Comparison of ENCODE assay signal across 8 cellular contexts in the genomic region with DNA sequence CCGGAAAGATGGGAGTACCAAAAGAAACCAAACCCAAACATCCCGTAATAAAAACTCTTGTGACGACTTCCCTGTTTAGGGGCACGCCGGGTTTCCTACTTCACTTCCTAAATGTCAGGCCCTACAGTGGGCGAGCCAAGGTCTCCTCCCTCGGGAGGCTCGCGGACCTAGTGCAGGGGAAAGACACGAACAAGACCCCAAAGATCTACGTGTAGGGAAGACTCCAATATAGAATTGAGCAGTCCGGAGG. TPM values are rescaled to one million over a fixed set of nuclear protein-coding genes. Genes with fewer than 3 reads are reported as not detected.
A peak's percentile ranks its signal among the peaks of the same experiment; 100 is the strongest.
DNase-seq lines count a peak whose midpoint lies in the region; ATAC-seq and TF ChIP-seq lines count a peak whose summit lies in the region.

No MANE protein-coding gene starts in this region.

- H3K9me2 ChIP-seq in Karpas-422 (replicated peaks; ENCODE audit: insufficient read depth, low read length) = no peaks in the 10 kb centered on the region

- H3K4me3 ChIP-seq in Karpas-422 (ENCODE audit: low read length) (peak overlapping the region; percentile 77), heart left ventricle (peak overlapping the region; percentile 66 to 98 (median 90)), psoas muscle (peak overlapping the region; percentile 97)

- peak overlapping the region; percentile 81 for H3K4me2 ChIP-seq in Karpas-422 (ENCODE audit: low read depth, low read length, poor library complexity, severe bottlenecking)

- H3K36me3 ChIP-seq in Karpas-422 (ENCODE audit: insufficient read depth, low read length) (no peaks in the 10 kb centered on the region), heart left ventricle (no peaks in the 10 kb centered on the region), psoas muscle (ENCODE audit: insufficient read depth in 1 of 2, low read depth in 1 of 2) (no peaks in the 10 kb centered on the region)

- H3K9me3 ChIP-seq in Karpas-422 (ENCODE audit: low read length) (no peaks in the 10 kb centered on the region), heart left ventricle (no peaks in the 10 kb centered on the region), psoas muscle (no peaks in the 10 kb centered on the region)

- intact Hi-C loops in heart left ventricle (cut with DNase I) (loop anchor here in 4 of 10 donors (1.0 to 5.0 kb wide), 5 partner anchors 15 to 68 kb away; a partner anchor contains a TSS), psoas muscle (cut with DNase I) (loop anchor here (2.0 to 5.0 kb wide), 2 partner anchors 63 to 65 kb away; a partner anchor contains a TSS)

- peak; percentile 47 for DNase-seq in DMS53 (lab: John Stamatoyannopoulos, UW)
- no peak for DNase-seq in DMS53 treated with DMSO at 0.1 percent for 48 hours (lab: John Stamatoyannopoulos, UW; ENCODE audit: unreplicated experiment)
- peak; percentile 76 for DNase-seq in Karpas-422
- peak in 1 of 2 donors; percentile 20 for DNase-seq in activated naive CD4-positive, alpha-beta T cell treated with anti-CD3 and anti-CD28 coated beads, Interleukin-2, amount 50 U/mL, for 72 hours (ENCODE audit: low spot score in 2 of 2)
- peak; percentile 65 to 78 (median 73) for DNase-seq in heart left ventricle
- peak; percentile 56 to 79 for DNase-seq in psoas muscle
- no peak for DNase-seq in NCI-H2196 treated with DMSO at 0.1 percent for 48 hours (lab: John Stamatoyannopoulos, UW; ENCODE audit: unreplicated experiment)

- H3K27me3 ChIP-seq in Karpas-422 (ENCODE audit: low read length) = no peaks in the 10 kb centered on the region
- H3K27me3 ChIP-seq in heart left ventricle = no peaks in the 10 kb centered on the region
- no peaks in the 10 kb centered on the region for H3K27me3 ChIP-seq in psoas muscle (ENCODE audit: insufficient read depth in 3 of 3, low read length in 2 of 3)

- H4K20me1 ChIP-seq in Karpas-422 (ENCODE audit: insufficient read depth, low read depth, low read length) = no peaks in the 10 kb centered on the region; the same call in 1 of the 2 replicates

- H3K9me3 Mint-ChIP-seq in activated naive CD4-positive, alpha-beta T cell treated with anti-CD3 and anti-CD28 coated beads, Interleukin-2, amount 50 U/mL, for 72 hours = no peaks in the 10 kb centered on the region

- peaks cover 55% of the 10 kb centered on the region for H3K79me2 ChIP-seq in Karpas-422 (ENCODE audit: low read length)

- ATAC-seq in GM21529 (IDR thresholded peaks at IDR 0.05; ENCODE audit: unreplicated experiment) (peak; percentile 16), heart left ventricle (peak; percentile 19 to 68 (median 50)), psoas muscle (peak; percentile 17 to 41 (median 20))
- ATAC-seq in activated naive CD4-positive, alpha-beta T cell treated with anti-CD3 and anti-CD28 coated beads, Interleukin-2, amount 50 U/mL, for 72 hours = peak in 1 of 2 donors; percentile 25

- TF ChIP-seq POLR2A in heart left ventricle (IDR thresholded peaks at IDR 0.05) = no peak

- peaks cover 55% of the 10 kb centered on the region for H3K4me1 ChIP-seq in Karpas-422 (ENCODE audit: low read length)
- peaks cover 0 to 42% (median 24%) of the 10 kb centered on the region in 12 donors for H3K4me1 ChIP-seq in heart left ventricle
- H3K4me1 ChIP-seq in psoas muscle = peaks cover 12% of the 10 kb centered on the region

- peak overlapping the region; percentile 90 to 96 for H3K27ac Mint-ChIP-seq in activated naive CD4-positive, alpha-beta T cell treated with anti-CD3 and anti-CD28 coated beads, Interleukin-2, amount 50 U/mL, for 72 hours

- TF ChIP-seq CTCF in heart left ventricle (IDR thresholded peaks at IDR 0.05) (no peak), psoas muscle (IDR thresholded peaks at IDR 0.05) (no peak)

- WGBS in heart left ventricle, 4 donors = 0 to 2% (median 1%) methylated on average over 12 of the region's 12 CpGs
- WGBS in psoas muscle, 3 donors = 0 to 1% (median 0%) methylated on average over 12 of the region's 12 CpGs

- H2AFZ ChIP-seq in Karpas-422 (ENCODE audit: low read length) = peak overlapping the region; percentile 55; the same call in 1 of the 2 replicates

- peak overlapping the region; percentile 66 for H3K27ac ChIP-seq in Karpas-422 (ENCODE audit: low read length)
- peak overlapping the region; percentile 89 to 100 (median 96) for H3K27ac ChIP-seq in heart left ventricle
- H3K27ac ChIP-seq in psoas muscle = peak overlapping the region; percentile 91

- H3K9ac ChIP-seq in Karpas-422 (ENCODE audit: low read length) = peak overlapping the region; percentile 86

- H3K36me3 Mint-ChIP-seq in activated naive CD4-positive, alpha-beta T cell treated with anti-CD3 and anti-CD28 coated beads, Interleukin-2, amount 50 U/mL, for 72 hours = peaks cover 0 to 6% of the 10 kb centered on the region in 2 donors

RNA-seq across cellular contexts. Expression of a gene that starts 0.6 kb away (rescaled TPM):
- 75.2 and 92.0 TPM in 2 replicates for total RNA-seq in Karpas-422 (2014; rRNA removed; shearing (Covaris generic); ENCODE audit: low replicate concordance)
- total RNA-seq in activated naive CD4-positive, alpha-beta T cell treated with anti-CD3 and anti-CD28 coated beads, Interleukin-2, amount 50 U/mL, for 72 hours = 10 to 100 TPM; 35.5 to 45.3 TPM
- total RNA-seq in heart left ventricle (10 to 100 TPM; 11.0 to 27.1 (median 16.3) TPM), psoas muscle (1 to 10 TPM; 5.6 to 10.0 (median 7.8) TPM)
- polyA plus RNA-seq in heart left ventricle (10 to 100 TPM in 1 of 2 donors, 1 to 10 TPM in 1; 10.0 to 10.6 TPM), psoas muscle (1 to 10 TPM; 6.1 to 7.1 (median 6.7) TPM)

RNA-seq across cellular contexts. Expression of a gene that starts 15.7 kb away (rescaled TPM):
- total RNA-seq in Karpas-422 (2014; rRNA removed; shearing (Covaris generic); ENCODE audit: low replicate concordance) = 873 and 892 TPM in 2 replicates
- 100 to 1,000 TPM in 1 of 2 donors, 10 to 100 TPM in 1; 82.1 to 111 TPM for total RNA-seq in activated naive CD4-positive, alpha-beta T cell treated with anti-CD3 and anti-CD28 coated beads, Interleukin-2, amount 50 U/mL, for 72 hours
- 1,000 to 10,000 TPM in 2 of 9 donors, 100 to 1,000 TPM in 7; 295 to 1,551 (median 438) TPM for total RNA-seq in heart left ventricle
- 1,000 to 10,000 TPM in 1 of 2 donors, 100 to 1,000 TPM in 1; 719 to 4,751 TPM for polyA plus RNA-seq in heart left ventricle
- 100 to 1,000 TPM; 201 to 306 (median 238) TPM for total RNA-seq in psoas muscle
- 100 to 1,000 TPM; 487 to 771 (median 618) TPM for polyA plus RNA-seq in psoas muscle

RNA-seq across cellular contexts. Expression of a gene that starts 16.0 kb away (rescaled TPM):
- total RNA-seq in Karpas-422 (2014; rRNA removed; shearing (Covaris generic); ENCODE audit: low replicate concordance) = 63.3 and 76.2 TPM in 2 replicates
- total RNA-seq in activated naive CD4-positive, alpha-beta T cell treated with anti-CD3 and anti-CD28 coated beads, Interleukin-2, amount 50 U/mL, for 72 hours = 10 to 100 TPM; 68.0 to 78.4 TPM
- total RNA-seq in heart left ventricle (10 to 100 TPM; 24.5 to 51.7 (median 44.2) TPM), psoas muscle (10 to 100 TPM; 53.4 to 69.0 (median 63.3) TPM)
- polyA plus RNA-seq in heart left ventricle (10 to 100 TPM in 1 of 2 donors, 1 to 10 TPM in 1; 4.8 to 15.3 TPM), psoas muscle (10 to 100 TPM; 12.7 to 58.6 (median 20.3) TPM)

Comparison
In these comparisons a context has a peak if more than half of its experiments do, and no peak if none do; other contexts are left out.
1. DNase-seq: peak in DMS53 (single experiment), Karpas-422 (single experiment), heart left ventricle (5 of 5) and psoas muscle (2 of 2); none in DMS53 treated with DMSO at 0.1 percent for 48 hours (single experiment) and NCI-H2196 treated with DMSO at 0.1 percent for 48 hours (single experiment).
2. Peak in every context shown above with its lines, with median percentiles within 50 percentile points of each other: H3K27ac ChIP-seq and H3K4me3 ChIP-seq.